Comparison of ENCODE assay signal across 1 cellular context in genomic region chr18:71426441-71426840, GRCh38.
TF ChIP-seq lines count a peak whose summit lies in the region.

No MANE protein-coding gene starts in this region.

TF ChIP-seq in SK-N-SH, 30 proteins besides CTCF, POLR2A, EP300 and RAD21 (continued from another document):
- TF ChIP-seq REST (IDR thresholded peaks at IDR 0.05; ENCODE audit: low read depth, low read length) = no peak
- TF ChIP-seq MEF2A (IDR thresholded peaks at IDR 0.05; ENCODE audit: borderline replicate concordance, low read depth) = no peak
- TF ChIP-seq GABPA (IDR thresholded peaks at IDR 0.05; ENCODE audit: low read depth) = no peak
- no peak for TF ChIP-seq JUND (IDR thresholded peaks at IDR 0.05)
- no peak for TF ChIP-seq RFX5 (IDR thresholded peaks at IDR 0.05; ENCODE audit: low read length)
- TF ChIP-seq TAF1 (IDR thresholded peaks at IDR 0.05; ENCODE audit: borderline replicate concordance, low read depth, low read length) = no peak
- no peak for TF ChIP-seq GATA2 (CRISPR knock-in tag; IDR thresholded peaks at IDR 0.05)
- no peak for TF ChIP-seq ELF1 (IDR thresholded peaks at IDR 0.05)
TF ChIP-seq in SK-N-SH: peak in this region for 0.
